8 cellular contexts compared by ENCODE assay signal in the genomic region with DNA sequence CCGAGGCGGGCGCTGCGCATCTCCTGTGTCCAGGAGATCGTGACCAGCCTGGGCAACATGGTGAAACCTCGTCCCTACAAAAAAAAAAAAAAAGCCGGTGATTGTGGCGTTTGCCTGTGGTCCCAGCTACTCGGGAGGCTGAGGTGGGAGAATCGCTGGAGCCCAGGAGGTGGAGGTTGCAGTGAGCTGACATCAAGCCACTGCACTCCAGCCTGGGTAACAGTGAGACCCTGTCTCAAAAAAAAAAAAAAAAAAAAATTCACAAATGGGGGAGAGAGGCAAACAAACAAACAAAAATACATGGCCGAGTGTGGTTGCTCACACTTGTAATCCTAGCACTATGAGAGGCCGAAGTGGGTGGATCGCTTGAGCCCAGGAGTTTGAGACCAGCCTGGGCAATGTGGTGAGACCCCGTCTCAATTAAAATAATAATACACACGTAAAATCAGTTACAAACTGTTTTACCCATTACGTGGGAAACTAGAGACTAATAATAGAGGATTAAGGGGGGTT. TPM values are rescaled to one million over a fixed set of nuclear protein-coding genes. Genes with fewer than 3 reads are reported as not detected.
DNase-seq lines count a peak whose midpoint lies in the region; ATAC-seq and TF ChIP-seq lines count a peak whose summit lies in the region.

No MANE protein-coding gene starts in this region.

- intact Hi-C loops in heart right ventricle (cut with DNase I) (loop anchor here in 1 of 10 donors (5.0 kb wide), 1 partner anchor 65 kb away; the partner anchor contains the start of gene FLVCR1), left cardiac atrium (cut with DNase I) (no loop called here), aorta (cut with DNase I) (loop anchor here in 1 of 2 donors (5.0 kb wide), 1 partner anchor 65 kb away; the partner anchor contains the start of gene FLVCR1)

- H3K9me3 ChIP-seq in heart right ventricle (no peaks in the 10 kb centered on the region), mesodermal cell (ENCODE audit: control insufficient read depth, low read length) (no peaks in the 10 kb centered on the region), aorta (ENCODE audit: control insufficient read depth, low read length) (no peaks in the 10 kb centered on the region)

- H3K4me1 ChIP-seq in heart right ventricle (peaks cover 0 to 61% (median 30%) of the 10 kb centered on the region in 9 donors), mesodermal cell (ENCODE audit: control insufficient read depth, insufficient read depth, low read length, poor library complexity, severe bottlenecking) (peaks cover 20% of the 10 kb centered on the region), aorta (ENCODE audit: control insufficient read depth in 1 of 2, insufficient read depth in 2 of 2, low read length in 2 of 2) (no peaks in the 10 kb centered on the region)

- DNase-seq in heart right ventricle (no peak), left cardiac atrium (no peak), brain microvascular endothelial cell (no peak), aorta (no peak), NCI-H748 (lab: John Stamatoyannopoulos, UW; ENCODE audit: unreplicated experiment) (no peak), COR-L47 (lab: John Stamatoyannopoulos, UW) (no peak), NCI-H526 treated with DMSO at 0.1 percent for 48 hours (lab: John Stamatoyannopoulos, UW) (no peak)

- TF ChIP-seq CTCF in heart right ventricle (IDR thresholded peaks at IDR 0.05): no peak
- no peak for TF ChIP-seq CTCF in brain microvascular endothelial cell (IDR thresholded peaks at IDR 0.05; ENCODE audit: low read depth, low read length, missing control alignments)

- 16 to 19% methylated on average over 16 of the region's 16 CpGs for WGBS in heart right ventricle, 2 donors
- WGBS in mesodermal cell (ENCODE audit: insufficient coverage in 2 of 2), 2 experiments: 0 to 28% methylated on average over 5 to 6 of the region's 16 CpGs
- WGBS in aorta, 2 donors: 11 to 12% methylated on average over 16 of the region's 16 CpGs

- H3K4me3 ChIP-seq in heart right ventricle: peak overlapping the region; percentile 72 to 99 (median 85)
- H3K4me3 ChIP-seq in brain microvascular endothelial cell (ENCODE audit: low read depth, low read length): peak overlapping the region; percentile 95
- peak overlapping the region; percentile 80 for H3K4me3 ChIP-seq in mesodermal cell (ENCODE audit: extremely low read depth, insufficient read depth, low read length, poor library complexity, severe bottlenecking)
- peak overlapping the region; percentile 75 to 87 for H3K4me3 ChIP-seq in aorta (ENCODE audit: low read length in 2 of 2)

- H3K27me3 ChIP-seq in heart right ventricle (no peaks in the 10 kb centered on the region), brain microvascular endothelial cell (replicated peaks) (no peaks in the 10 kb centered on the region), aorta (ENCODE audit: control insufficient read depth in 1 of 2, insufficient read depth in 2 of 2, low read length in 1 of 2) (no peaks in the 10 kb centered on the region)

- peaks cover 0 to 26% (median 6%) of the 10 kb centered on the region in 9 donors for H3K36me3 ChIP-seq in heart right ventricle
- peaks cover 3% of the 10 kb centered on the region for H3K36me3 ChIP-seq in brain microvascular endothelial cell (replicated peaks)
- H3K36me3 ChIP-seq in mesodermal cell (ENCODE audit: control insufficient read depth, insufficient read depth, low read length): peaks cover 17% of the 10 kb centered on the region
- no peaks in the 10 kb centered on the region for H3K36me3 ChIP-seq in aorta (ENCODE audit: control insufficient read depth in 1 of 2, insufficient read depth in 2 of 2, low read length in 1 of 2)

- H3K27ac ChIP-seq in heart right ventricle (peak overlapping the region in 9 of 10 donors; percentile 91 to 99 (median 95)), brain microvascular endothelial cell (peak overlapping the region; percentile 80), mesodermal cell (ENCODE audit: low read depth, low read length, severe bottlenecking) (peak overlapping the region; percentile 84), aorta (ENCODE audit: low read depth in 1 of 2, low read length in 2 of 2) (peak overlapping the region in 1 of 2 donors; percentile 93)

- in situ Hi-C loops in brain microvascular endothelial cell (cut with HindIII; ENCODE audit: low pct_ligation_motif_present, low sequenced_read_pairs): no loop called here

- ATAC-seq in heart right ventricle (peak in 1 of 8 donors; percentile 20), left cardiac atrium (no peak), aorta (ENCODE audit: low FRiP score) (peak; percentile 62)

RNA-seq across cellular contexts. Expression of gene TATDN3, which starts 0.8 kb away (rescaled TPM):
- 10 to 100 TPM; 20.7 to 38.8 (median 26.5) TPM for total RNA-seq in heart right ventricle
- polyA plus RNA-seq in heart right ventricle: 10 to 100 TPM; 12.9 to 23.4 TPM
- total RNA-seq in left cardiac atrium: 10 to 100 TPM; 18.8 to 22.1 TPM
- polyA plus RNA-seq in mesodermal cell (2013, experiment 1 of 2): 21.8 TPM
- polyA plus RNA-seq in mesodermal cell (2013, experiment 2 of 2): 21.7 TPM
- total RNA-seq in aorta: 10 to 100 TPM; 10.9 to 11.4 TPM
- 10 to 100 TPM; 10.1 to 27.0 TPM for polyA plus RNA-seq in aorta

RNA-seq across cellular contexts. Expression of gene NSL1, which starts 0.9 kb away (rescaled TPM):
- total RNA-seq in heart right ventricle: 10 to 100 TPM; 19.1 to 30.1 (median 24.3) TPM
- polyA plus RNA-seq in heart right ventricle: 10 to 100 TPM in 1 of 2 donors, 1 to 10 TPM in 1; 9.4 to 21.3 TPM
- 10 to 100 TPM; 28.1 to 30.2 TPM for total RNA-seq in left cardiac atrium
- polyA plus RNA-seq in mesodermal cell (2013, experiment 1 of 2): 26.7 TPM
- 27.6 TPM for polyA plus RNA-seq in mesodermal cell (2013, experiment 2 of 2)
- total RNA-seq in aorta: 10 to 100 TPM; 26.3 to 30.5 TPM
- 10 to 100 TPM; 17.7 to 29.2 TPM for polyA plus RNA-seq in aorta

RNA-seq across cellular contexts. Expression of gene SPATA45, which starts 55.0 kb away (rescaled TPM):
- total RNA-seq in heart right ventricle (under 1 TPM in 1 of 10 donors, not detected in 9; 0.56 TPM), left cardiac atrium (not detected), aorta (under 1 TPM in 1 of 2 donors, not detected in 1; 0.78 TPM)
- polyA plus RNA-seq in heart right ventricle (not detected), aorta (not detected)
- polyA plus RNA-seq in mesodermal cell (2013, experiment 1 of 2): not detected
- polyA plus RNA-seq in mesodermal cell (2013, experiment 2 of 2): not detected
